ENCODE assay signal across 16 cellular contexts in the genomic region with DNA sequence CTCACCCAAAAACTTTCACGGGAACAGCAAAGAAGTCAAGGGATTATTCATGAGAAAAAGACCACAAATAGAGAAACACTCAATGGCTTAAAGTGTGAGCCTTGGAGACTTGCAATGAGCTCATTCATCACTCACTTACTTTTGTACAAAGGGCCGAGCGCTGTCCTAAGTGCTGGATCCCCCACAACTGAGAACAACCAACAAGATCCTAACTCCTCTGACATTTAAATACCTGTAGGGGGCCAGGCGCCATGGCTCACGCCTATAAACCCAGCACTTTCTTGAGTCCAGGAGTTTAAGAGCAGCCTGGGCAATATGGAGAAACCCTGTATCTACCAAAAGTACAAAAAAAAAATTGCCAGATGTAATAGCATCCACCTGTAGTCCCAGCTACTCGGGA. TPM values are rescaled to one million over a fixed set of nuclear protein-coding genes. Genes with fewer than 3 reads are reported as not detected.
A peak's percentile ranks its signal among the peaks of the same experiment; 100 is the strongest.
DNase-seq lines count a peak whose midpoint lies in the region; ATAC-seq, FAIRE-seq and TF ChIP-seq lines count a peak whose summit lies in the region.
"Had no signal": no experiment of that assay in that cellular context is flagged by ENCODE, and none has a peak within 500 bp of the region (broad histone marks: within the 10 kb centered on the region; RNA-seq: fewer than 3 reads in every experiment).

No MANE protein-coding gene starts in this region.

- no peaks in the 10 kb centered on the region for H3K9me3 ChIP-seq in HepG2 (ENCODE audit: low read length)
- H3K9me3 ChIP-seq in right lobe of liver = no peaks in the 10 kb centered on the region
- H3K9me3 ChIP-seq in sigmoid colon = no peaks in the 10 kb centered on the region
- no peaks in the 10 kb centered on the region for H3K9me3 ChIP-seq in osteoblast (ENCODE audit: low read depth, low read length)

- no peak for TF ChIP-seq EP300 in HepG2 (IDR thresholded peaks at IDR 0.05; ENCODE audit: low read depth in 2 of 2, low read length in 2 of 2)
- no peak for TF ChIP-seq EP300 in HepG2 (CRISPR knock-in tag; IDR thresholded peaks at IDR 0.05; ENCODE audit: borderline replicate concordance)
- no peak for TF ChIP-seq EP300 in sigmoid colon (IDR thresholded peaks at IDR 0.05)

- DNase-seq in HepG2 (ENCODE audit: low spot score) (no peak), right lobe of liver (no peak), WTC11 (ENCODE audit: low spot score) (peak; percentile 36), iPS-NIHi7 (ENCODE audit: extremely low spot score) (peak; percentile 59), sigmoid colon (no peak), osteoblast (ENCODE audit: insufficient read length, low spot score, missing footprints) (no peak)
- DNase-seq in activated T-helper 2 cell treated with anti-CD3 and anti-CD28 coated beads, Interferon-gamma antibody, Interleukin-2, Interleukin-4, amounts not matched to agents 10 μg/mL and 5 μg/mL and 100 μg/mL, durations not matched to agents 14 hours and 24 hours and 36 hours (ENCODE audit: low spot score) = no peak
- DNase-seq: AML-193, Calu3, GM23248, Karpas-422, NCI-H1417, NCI-H2029, NCI-H2171 treated with DMSO at 0.1 percent for 48 hours, NCI-H510A treated with DMSO at 0.1 percent for 48 hours, SIG-M5 had no signal

- intact Hi-C loops in HepG2 (cut with micrococcal nuclease; ENCODE audit: unreplicated experiment) = loop anchor here (5.0 kb wide), 1 partner anchor 191 kb away; no protein-coding TSS in a partner anchor
- intact Hi-C loops in right lobe of liver (cut with DNase I) = no loop called here
- intact Hi-C loops in sigmoid colon (cut with DNase I) = no loop called here
- intact Hi-C loops in activated T-helper 2 cell treated with anti-CD3 and anti-CD28 coated beads, Interferon-gamma antibody, Interleukin-2, Interleukin-4, amounts not matched to agents 10 μg/mL and 5 μg/mL and 100 μg/mL, durations not matched to agents 14 hours and 24 hours and 36 hours (cut with micrococcal nuclease) = no loop called here

- H3K4me1 ChIP-seq in HepG2 (ENCODE audit: insufficient read depth, low read length) (peaks cover 4% of the 10 kb centered on the region; the same call in 1 of the 2 replicates), right lobe of liver (no peaks in the 10 kb centered on the region), sigmoid colon (no peaks in the 10 kb centered on the region), osteoblast (ENCODE audit: insufficient read depth, low read length) (no peaks in the 10 kb centered on the region)

- TF ChIP-seq POLR2A in HepG2 (IDR thresholded peaks at IDR 0.05; ENCODE audit: insufficient read depth in 1 of 2, low read depth in 2 of 2, low read length in 2 of 2) (no peak), right lobe of liver (IDR thresholded peaks at IDR 0.05) (no peak), sigmoid colon (IDR thresholded peaks at IDR 0.05) (no peak)

- H3K9me3 Mint-ChIP-seq in WTC11 = no peaks in the 10 kb centered on the region
- no peaks in the 10 kb centered on the region for H3K9me3 Mint-ChIP-seq in activated T-helper 2 cell treated with anti-CD3 and anti-CD28 coated beads, Interferon-gamma antibody, Interleukin-2, Interleukin-4, amounts not matched to agents 10 μg/mL and 5 μg/mL and 100 μg/mL, durations not matched to agents 14 hours and 24 hours and 36 hours

- H3K4me1 Mint-ChIP-seq in WTC11 = peaks cover 34% of the 10 kb centered on the region
- H3K4me1 Mint-ChIP-seq in activated T-helper 2 cell treated with anti-CD3 and anti-CD28 coated beads, Interferon-gamma antibody, Interleukin-2, Interleukin-4, amounts not matched to agents 10 μg/mL and 5 μg/mL and 100 μg/mL, durations not matched to agents 14 hours and 24 hours and 36 hours (ENCODE audit: low read depth) = no peaks in the 10 kb centered on the region

- 39% methylated on average over 6 of the region's 6 CpGs for WGBS in HepG2 (ENCODE audit: low lambda C conversion rate)
- 62% methylated on average over 6 of the region's 6 CpGs for WGBS in right lobe of liver (ENCODE audit: insufficient coverage, low coverage, low lambda C conversion rate, missing lambda C conversion rate)
- WGBS in sigmoid colon, 2 donors = 81 to 86% methylated on average over 6 of the region's 6 CpGs

- POLR2A ChIA-PET in HepG2 (lab: Yijun Ruan, JAX) = no interaction called here
- POLR2A ChIA-PET in WTC11 (lab: Charles Lee) = no interaction called here

- no peak for TF ChIP-seq RAD21 in HepG2 (CRISPR knock-in tag; IDR thresholded peaks at IDR 0.05)

- in situ Hi-C loops in HepG2 (cut with HindIII; ENCODE audit: extremely low pct_ligation_motif_present, low pct_unique_long_range_greater_than_20kb) = no loop called here

- H3K36me3 ChIP-seq in HepG2 (replicated peaks in 1 of 2; ENCODE audit: control insufficient read depth in 1 of 2, insufficient read depth in 2 of 2, low read length in 2 of 2) (no peaks in the 10 kb centered on the region), right lobe of liver (no peaks in the 10 kb centered on the region), sigmoid colon (no peaks in the 10 kb centered on the region), osteoblast (ENCODE audit: insufficient read depth, low read length) (no peaks in the 10 kb centered on the region)

- no peak overlapping the region for H3K4me3 Mint-ChIP-seq in WTC11
- H3K4me3 Mint-ChIP-seq in activated T-helper 2 cell treated with anti-CD3 and anti-CD28 coated beads, Interferon-gamma antibody, Interleukin-2, Interleukin-4, amounts not matched to agents 10 μg/mL and 5 μg/mL and 100 μg/mL, durations not matched to agents 14 hours and 24 hours and 36 hours (ENCODE audit: low read depth) = no peak overlapping the region

- H3K27me3 Mint-ChIP-seq in WTC11 (ENCODE audit: low read depth) = no peaks in the 10 kb centered on the region
- peaks cover 2% of the 10 kb centered on the region for H3K27me3 Mint-ChIP-seq in activated T-helper 2 cell treated with anti-CD3 and anti-CD28 coated beads, Interferon-gamma antibody, Interleukin-2, Interleukin-4, amounts not matched to agents 10 μg/mL and 5 μg/mL and 100 μg/mL, durations not matched to agents 14 hours and 24 hours and 36 hours (ENCODE audit: low read depth)

- H3K4me2 ChIP-seq in HepG2 (ENCODE audit: low read depth, low read length) (no peak overlapping the region), osteoblast (ENCODE audit: insufficient read depth, low read length) (no peak overlapping the region)

- ATAC-seq in HepG2 (no peak; the same call in 2 of the 3 replicates), right lobe of liver (no peak), WTC11 (peak; percentile 71)

- H2AFZ ChIP-seq in HepG2 (ENCODE audit: low read length) (no peak overlapping the region), osteoblast (ENCODE audit: low read length) (no peak overlapping the region)
- H2AFZ ChIP-seq: GM23248 had no signal

- H3K36me3 Mint-ChIP-seq in WTC11 = no peaks in the 10 kb centered on the region
- no peaks in the 10 kb centered on the region for H3K36me3 Mint-ChIP-seq in activated T-helper 2 cell treated with anti-CD3 and anti-CD28 coated beads, Interferon-gamma antibody, Interleukin-2, Interleukin-4, amounts not matched to agents 10 μg/mL and 5 μg/mL and 100 μg/mL, durations not matched to agents 14 hours and 24 hours and 36 hours (ENCODE audit: low read depth)

- TF ChIP-seq CTCF in HepG2 (CRISPR knock-in tag; IDR thresholded peaks at IDR 0.05) (no peak), right lobe of liver (IDR thresholded peaks at IDR 0.05) (no peak), WTC11 (IDR thresholded peaks at IDR 0.05) (no peak), sigmoid colon (IDR thresholded peaks at IDR 0.05) (no peak), osteoblast (IDR thresholded peaks at IDR 0.05; ENCODE audit: extremely low read depth, low read depth, low read length) (no peak)

- H4K20me1 ChIP-seq in HepG2 (ENCODE audit: insufficient read depth, low read length) = no peaks in the 10 kb centered on the region
- H4K20me1 ChIP-seq in osteoblast (ENCODE audit: insufficient read depth, low read length) = no peaks in the 10 kb centered on the region

- H3K27me3 ChIP-seq in HepG2 (ENCODE audit: control insufficient read depth in 1 of 2, insufficient read depth in 2 of 2, low read length in 2 of 2) (peaks cover 0 to 3% of the 10 kb centered on the region in 2 experiments; a peak in 1 of 5 replicates), right lobe of liver (no peaks in the 10 kb centered on the region), sigmoid colon (no peaks in the 10 kb centered on the region), osteoblast (ENCODE audit: insufficient read depth, low read length) (no peaks in the 10 kb centered on the region)

- no peak overlapping the region for H3K9ac ChIP-seq in HepG2 (ENCODE audit: insufficient read depth, low read depth, low read length)
- H3K9ac ChIP-seq: GM23248 had no signal

- H3K4me3 ChIP-seq in HepG2 (replicated peaks in 1 of 3; ENCODE audit: insufficient read depth in 1 of 3, low read depth in 2 of 3, low read length in 3 of 3) (no peak overlapping the region), right lobe of liver (no peak overlapping the region), sigmoid colon (no peak overlapping the region), osteoblast (ENCODE audit: insufficient read depth, low read length) (no peak overlapping the region)
- H3K4me3 ChIP-seq: GM23248 had no signal

- H3K79me2 ChIP-seq in HepG2 (ENCODE audit: insufficient read depth, low read length) (no peaks in the 10 kb centered on the region), osteoblast (ENCODE audit: insufficient read depth, low read length) (no peaks in the 10 kb centered on the region)

- H3K27ac ChIP-seq in HepG2 (ENCODE audit: extremely low read length, insufficient read depth, low read length) (no peak overlapping the region), right lobe of liver (no peak overlapping the region), sigmoid colon (no peak overlapping the region), osteoblast (ENCODE audit: low read depth, low read length) (no peak overlapping the region)
- H3K27ac ChIP-seq: GM23248 had no signal

- BruUV-seq in HepG2 (replicated peaks; lab: Mats Ljungman, UMichigan) = no TSS peak

- no peak for FAIRE-seq in HepG2 (lab: Jason Lieb, UNC)

- CTCF ChIA-PET in HepG2 (lab: Yijun Ruan, JAX; ENCODE audit: low intra/inter-chr PET ratio, low total read pairs) (no interaction called here), WTC11 (lab: Charles Lee) (interaction anchor here (0.7 to 1.2 kb wide), 2 partner anchors 29 to 40 kb away, joined by 3 read pairs; no protein-coding TSS in a partner anchor)

- H3K27ac Mint-ChIP-seq in WTC11 = no peak overlapping the region
- no peak overlapping the region for H3K27ac Mint-ChIP-seq in activated T-helper 2 cell treated with anti-CD3 and anti-CD28 coated beads, Interferon-gamma antibody, Interleukin-2, Interleukin-4, amounts not matched to agents 10 μg/mL and 5 μg/mL and 100 μg/mL, durations not matched to agents 14 hours and 24 hours and 36 hours

RNA-seq across cellular contexts. Expression of gene ZNF507, which starts 29.4 kb away (rescaled TPM):
- total RNA-seq in HepG2 (2016; rRNA removed; fragmentation: Illumina TruSeq; extraction: Trizol) (7.3 and 16.4 TPM in 2 replicates), right lobe of liver (10 to 100 TPM in 2 of 6 experiments, 1 to 10 TPM in 4; 7.1 to 10.9 (median 9.1) TPM), WTC11 (2021) (25.7 to 27.6 TPM (median 26.4 TPM) in 3 replicates), sigmoid colon (10 to 100 TPM; 19.3 to 27.1 (median 23.7) TPM), osteoblast (13.0 TPM in 2 replicates)
- total RNA-seq in HepG2 (2016; cell fraction: cytosol; rRNA removed; fragmentation: Illumina TruSeq; extraction: Trizol; ENCODE audit: low read depth) = 1.8 TPM in 2 replicates
- total RNA-seq in HepG2 (2016; cell fraction: insoluble cytoplasmic fraction; rRNA removed; fragmentation: Illumina TruSeq; extraction: Trizol) = 6.3 and 13.8 TPM in 2 replicates
- 5.9 and 7.7 TPM in 2 replicates for total RNA-seq in HepG2 (2016; cell fraction: membrane; rRNA removed; fragmentation: Illumina TruSeq; extraction: Trizol)
- total RNA-seq in HepG2 (2016; cell fraction: nucleus; rRNA removed; fragmentation: Illumina TruSeq; extraction: Trizol) = 17.9 and 18.0 TPM in 2 replicates
- polyA plus RNA-seq in HepG2 (2011; rRNA removed) (9.3 and 10.9 TPM in 2 replicates), sigmoid colon (1 to 10 TPM; 2.1 to 7.2 (median 3.6) TPM)
- 4.4 and 7.4 TPM in 2 replicates for polyA plus RNA-seq in HepG2 (2011; cell fraction: cytosol; rRNA removed)
- 9.6 and 11.6 TPM in 2 replicates for polyA plus RNA-seq in HepG2 (2011; cell fraction: nucleus; rRNA removed)
- 8.5 and 10.8 TPM in 2 replicates for polyA plus RNA-seq in HepG2 (2012)
- 0.23 and 0.26 TPM in 2 replicates for polyA plus RNA-seq in HepG2 (2016; cell fraction: cytosol; fragmentation: Illumina TruSeq; extraction: Trizol; ENCODE audit: low read depth)
- polyA plus RNA-seq in HepG2 (2016; cell fraction: insoluble cytoplasmic fraction; fragmentation: Illumina TruSeq; extraction: Trizol; ENCODE audit: low read depth) = 12.0 TPM in 2 replicates
- polyA plus RNA-seq in HepG2 (2016; cell fraction: membrane; fragmentation: Illumina TruSeq; extraction: Trizol; ENCODE audit: low read depth) = 1.4 and 1.5 TPM in 2 replicates
- polyA plus RNA-seq in HepG2 (2016; cell fraction: nucleus; fragmentation: Illumina TruSeq; extraction: Trizol; ENCODE audit: insufficient read depth, low read depth) = 20.3 and 21.4 TPM in 2 replicates
- 8.0 and 18.6 TPM in 2 replicates for polyA minus RNA-seq in HepG2 (2011; rRNA and poly(A)+ RNA removed; ENCODE audit: low replicate concordance)
- 8.3 and 12.6 TPM in 2 replicates for polyA minus RNA-seq in HepG2 (2011; cell fraction: cytosol; rRNA and poly(A)+ RNA removed)
- polyA minus RNA-seq in HepG2 (2011; cell fraction: nucleus; rRNA and poly(A)+ RNA removed) = 38.0 and 39.0 TPM in 2 replicates
- 29.5 and 29.6 TPM in 2 replicates for total RNA-seq in activated T-helper 2 cell treated with anti-CD3 and anti-CD28 coated beads, Interferon-gamma antibody, Interleukin-2, Interleukin-4, amounts not matched to agents 10 μg/mL and 5 μg/mL and 100 μg/mL, durations not matched to agents 14 hours and 24 hours and 36 hours

Comparison
In these comparisons a context has a peak if more than half of its experiments do, and no peak if none do; other contexts are left out.
1. DNase-seq: peak in WTC11 (single experiment) and iPS-NIHi7 (single experiment); none in HepG2 (single experiment), right lobe of liver (0 of 3), sigmoid colon (single experiment), activated T-helper 2 cell treated with anti-CD3 and anti-CD28 coated beads, Interferon-gamma antibody, Interleukin-2, Interleukin-4, amounts not matched to agents 10 μg/mL and 5 μg/mL and 100 μg/mL, durations not matched to agents 14 hours and 24 hours and 36 hours (single experiment) and osteoblast (single experiment).
2. Of the 50 proteins assayed by ChIP-seq in both HepG2 and WTC11: peak only in HepG2: none; only in WTC11: ZNF121; in both: none; in neither: 49.